17 cellular contexts compared by ENCODE assay signal in genomic region chr2:23583467-23583866, GRCh38.
"Had no signal": no experiment of that assay in that cellular context is flagged by ENCODE, and none has a peak within 500 bp of the region (broad histone marks: within the 10 kb centered on the region; RNA-seq: fewer than 3 reads in every experiment).

No MANE protein-coding gene starts in this region.

- H3K4me3 Mint-ChIP-seq: activated CD4-positive, alpha-beta T cell treated with anti-CD3 and anti-CD28 coated beads, Interleukin-2, amount 10 ng/mL, durations not matched to agents 24 days and 14 days; activated naive CD4-positive, alpha-beta T cell treated with anti-CD3 and anti-CD28 coated beads, Interleukin-2, amount 50 U/mL, for 24 hours; endodermal cell; natural killer cell; stimulated activated naive CD8-positive, alpha-beta T cell treated with anti-CD3 and anti-CD28 coated beads, Interleukin-15, Interleukin-2, amounts not matched to agents 100 ng/mL and 50 ng/mL, for 24 hours; T-helper 1 cell treated with Interleukin-12 subunit alpha and Interleukin-12 subunit beta and Interleukin-4 antibody, amounts not matched to agents 30 μg/mL and 1 μg/mL, for 36 hours had no signal

- H3K27ac ChIP-seq: thyroid gland had no signal

- H3K9me3 Mint-ChIP-seq: activated CD4-positive, alpha-beta T cell treated with anti-CD3 and anti-CD28 coated beads, Interleukin-2, amount 10 ng/mL, durations not matched to agents 24 days and 14 days; activated naive CD4-positive, alpha-beta T cell treated with anti-CD3 and anti-CD28 coated beads, Interleukin-2, amount 50 U/mL, for 24 hours; endodermal cell; natural killer cell; stimulated activated naive CD8-positive, alpha-beta T cell treated with anti-CD3 and anti-CD28 coated beads, Interleukin-15, Interleukin-2, amounts not matched to agents 100 ng/mL and 50 ng/mL, for 24 hours; T-helper 1 cell treated with Interleukin-12 subunit alpha and Interleukin-12 subunit beta and Interleukin-4 antibody, amounts not matched to agents 30 μg/mL and 1 μg/mL, for 36 hours had no signal

- H3K36me3 Mint-ChIP-seq: activated naive CD4-positive, alpha-beta T cell treated with anti-CD3 and anti-CD28 coated beads, Interleukin-2, amount 50 U/mL, for 24 hours; natural killer cell had no signal

- ATAC-seq: mucosa of descending colon, natural killer cell, SK-N-SH treated with all-trans-retinoic acid at 6 μM for 48 hours had no signal

- H3K27ac Mint-ChIP-seq: activated CD4-positive, alpha-beta T cell treated with anti-CD3 and anti-CD28 coated beads, Interleukin-2, amount 10 ng/mL, durations not matched to agents 24 days and 14 days; activated naive CD4-positive, alpha-beta T cell treated with anti-CD3 and anti-CD28 coated beads, Interleukin-2, amount 50 U/mL, for 24 hours; endodermal cell; natural killer cell; stimulated activated naive CD8-positive, alpha-beta T cell treated with anti-CD3 and anti-CD28 coated beads, Interleukin-15, Interleukin-2, amounts not matched to agents 100 ng/mL and 50 ng/mL, for 24 hours; T-helper 1 cell treated with Interleukin-12 subunit alpha and Interleukin-12 subunit beta and Interleukin-4 antibody, amounts not matched to agents 30 μg/mL and 1 μg/mL, for 36 hours had no signal

- DNase-seq: activated CD4-positive, alpha-beta T cell treated with anti-CD3 and anti-CD28 coated beads, Interleukin-2, amount 10 ng/mL, durations not matched to agents 24 days and 14 days; activated effector memory CD4-positive, alpha-beta T cell treated with Interleukin-2 at 50 U/mL for 16 hours; activated T-cell treated with anti-CD3 and anti-CD28 coated beads, Interleukin-2, amount 50 U/mL, for 1 hour; amniotic stem cell; cerebellar nuclear complex; dermis blood vessel endothelial cell; endodermal cell; mucosa of descending colon; natural killer cell; occipital lobe; stimulated activated CD4-positive, alpha-beta T cell treated with anti-CD3 and anti-CD28 coated beads, Interleukin-4, amount 100 ng/mL, for 1 hour; stimulated activated CD8-positive, alpha-beta memory T cell treated with anti-CD3 and anti-CD28 coated beads, Interleukin-4, amount 100 ng/mL, for 48 hours; thyroid gland had no signal

- H3K27me3 Mint-ChIP-seq: activated CD4-positive, alpha-beta T cell treated with anti-CD3 and anti-CD28 coated beads, Interleukin-2, amount 10 ng/mL, durations not matched to agents 24 days and 14 days; activated naive CD4-positive, alpha-beta T cell treated with anti-CD3 and anti-CD28 coated beads, Interleukin-2, amount 50 U/mL, for 24 hours; stimulated activated naive CD8-positive, alpha-beta T cell treated with anti-CD3 and anti-CD28 coated beads, Interleukin-15, Interleukin-2, amounts not matched to agents 100 ng/mL and 50 ng/mL, for 24 hours had no signal

- H3K4me1 ChIP-seq: thyroid gland had no signal

- H3K36me3 ChIP-seq: thyroid gland had no signal

- H3K9me3 ChIP-seq: mucosa of descending colon, thyroid gland had no signal

- H3K27me3 ChIP-seq: thyroid gland had no signal

- H3K4me1 Mint-ChIP-seq: activated CD4-positive, alpha-beta T cell treated with anti-CD3 and anti-CD28 coated beads, Interleukin-2, amount 10 ng/mL, durations not matched to agents 24 days and 14 days; activated naive CD4-positive, alpha-beta T cell treated with anti-CD3 and anti-CD28 coated beads, Interleukin-2, amount 50 U/mL, for 24 hours; natural killer cell had no signal

- H3K4me3 ChIP-seq: mucosa of descending colon, thyroid gland had no signal
